In the genomic region with DNA sequence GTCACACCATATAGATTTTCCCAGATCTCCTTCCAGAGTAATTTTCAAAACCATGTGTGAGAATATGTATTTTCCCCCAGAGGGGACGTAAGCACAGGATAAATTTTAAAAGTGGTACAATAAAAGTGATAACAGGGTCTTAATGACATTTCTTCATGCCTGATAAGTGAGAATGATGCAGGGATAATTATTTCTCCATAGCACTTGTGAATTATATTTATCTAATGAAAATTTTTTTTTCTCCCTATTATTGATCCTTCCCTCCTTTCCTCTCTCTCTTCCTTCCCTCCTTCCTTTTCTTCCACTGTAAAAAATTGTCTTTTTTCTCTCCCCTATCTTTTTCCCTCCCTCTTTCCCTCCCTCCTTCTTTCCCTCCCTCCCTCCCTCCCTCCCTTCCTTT, we compare ENCODE assay signal across 36 cellular contexts. TPM values are rescaled to one million over a fixed set of nuclear protein-coding genes. Genes with fewer than 3 reads are reported as not detected.
"Had no signal": no experiment of that assay in that cellular context is flagged by ENCODE, and none has a peak within 500 bp of the region (broad histone marks: within the 10 kb centered on the region; RNA-seq: fewer than 3 reads in every experiment).

No MANE protein-coding gene starts in this region.

- H3K36me3 ChIP-seq: MG63 had no signal

- DNase-seq: Karpas-422, Kasumi-1, MG63, MM.1S, MV-4-11, NCI-H1048, NCI-H1092, NCI-H1092 treated with DMSO at 0.1 percent for 48 hours, NCI-H1105, NCI-H1105 treated with DMSO at 0.1 percent for 48 hours, NCI-H1417, NCI-H1417 treated with DMSO at 0.1 percent for 48 hours, NCI-H1436, NCI-H1436 treated with DMSO at 0.1 percent for 48 hours, NCI-H146, NCI-H1694, NCI-H1694 treated with DMSO at 0.1 percent for 48 hours, NCI-H187 treated with DMSO at 0.1 percent for 48 hours, NCI-H1930, NCI-H2029, NCI-H2029 treated with DMSO at 0.1 percent for 48 hours, NCI-H2081, NCI-H2081 treated with DMSO at 0.1 percent for 48 hours, NCI-H2107, NCI-H2171, NCI-H2171 treated with DMSO at 0.1 percent for 48 hours, NCI-H2227 treated with DMSO at 0.1 percent for 48 hours, NCI-H226, NCI-H345, NCI-H446, NCI-H446 treated with DMSO at 0.1 percent for 48 hours, NCI-H510A, NCI-H510A treated with DMSO at 0.1 percent for 48 hours, NCI-H524, NCI-H524 treated with DMSO at 0.1 percent for 48 hours had no signal

- H3K4me3 ChIP-seq: MG63 had no signal

- H3K9me3 ChIP-seq: MG63 had no signal

RNA-seq across cellular contexts. Expression of a gene that starts 17.0 kb away (rescaled TPM):
- total RNA-seq: MCF 10A had no signal
